In the genomic region with DNA sequence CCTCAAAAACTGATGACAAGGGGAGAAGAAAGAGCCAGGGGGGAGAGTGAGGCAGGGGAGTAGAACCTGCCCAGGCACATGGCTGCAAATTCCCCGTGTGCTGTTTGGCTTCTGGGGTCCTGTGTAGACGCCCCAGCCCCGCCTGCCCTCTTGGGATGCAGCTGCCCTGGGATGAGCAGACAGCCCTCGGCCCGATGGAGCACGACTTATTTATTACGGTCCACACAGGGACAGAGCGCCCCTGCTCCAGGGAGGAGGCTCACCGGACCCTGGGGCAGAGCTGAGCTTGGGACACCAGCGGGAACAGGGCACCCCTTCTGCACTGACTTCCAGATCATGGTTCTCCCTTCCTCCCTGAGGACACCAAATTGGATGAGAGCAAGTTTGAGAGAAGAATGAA, we compare ENCODE assay signal across 18 cellular contexts. TPM values are rescaled to one million over a fixed set of nuclear protein-coding genes. Genes with fewer than 3 reads are reported as not detected.
DNase-seq lines count a peak whose midpoint lies in the region; ATAC-seq, FAIRE-seq and TF ChIP-seq lines count a peak whose summit lies in the region.
"Had no signal": no experiment of that assay in that cellular context is flagged by ENCODE, and none has a peak within 500 bp of the region (broad histone marks: within the 10 kb centered on the region; RNA-seq: fewer than 3 reads in every experiment).

No MANE protein-coding gene starts in this region.

- H3K4me1 Mint-ChIP-seq in activated CD4-positive, alpha-beta T cell treated with anti-CD3 and anti-CD28 coated beads, Interleukin-2, amount 10 ng/mL, durations not matched to agents 24 days and 14 days = peaks cover 76% of the 10 kb centered on the region

- no peaks in the 10 kb centered on the region for H3K27me3 Mint-ChIP-seq in activated CD4-positive, alpha-beta T cell treated with anti-CD3 and anti-CD28 coated beads, Interleukin-2, amount 10 ng/mL, durations not matched to agents 24 days and 14 days

- H3K9me3 ChIP-seq in Panc1 (ENCODE audit: control insufficient read depth, insufficient read depth, low read depth, low read length) (no peaks in the 10 kb centered on the region), thoracic aorta (no peaks in the 10 kb centered on the region), pancreas (no peaks in the 10 kb centered on the region)
- H3K9me3 ChIP-seq: SJCRH30 had no signal

- peaks cover 26% of the 10 kb centered on the region for H3K36me3 Mint-ChIP-seq in activated CD4-positive, alpha-beta T cell treated with anti-CD3 and anti-CD28 coated beads, Interleukin-2, amount 10 ng/mL, durations not matched to agents 24 days and 14 days (ENCODE audit: low read depth)

- CTCF ChIA-PET in Panc1 (lab: Charles Lee) = no interaction called here

- H3K4me3 ChIP-seq in Panc1 (ENCODE audit: low read depth in 2 of 2, low read length in 2 of 2) = no peak overlapping the region
- H3K4me3 ChIP-seq in thoracic aorta = no peak overlapping the region
- no peak overlapping the region for H3K4me3 ChIP-seq in pancreas
- H3K4me3 ChIP-seq: SJCRH30 had no signal

- no peaks in the 10 kb centered on the region for H3K36me3 ChIP-seq in Panc1 (ENCODE audit: control insufficient read depth, insufficient read depth, low read length)
- no peaks in the 10 kb centered on the region for H3K36me3 ChIP-seq in thoracic aorta
- H3K36me3 ChIP-seq in pancreas = no peaks in the 10 kb centered on the region
- H3K36me3 ChIP-seq: SJCRH30 had no signal

- H3K4me1 ChIP-seq in Panc1 (ENCODE audit: control insufficient read depth, insufficient read depth, low read length) (peaks cover 52% of the 10 kb centered on the region), thoracic aorta (ENCODE audit: control insufficient read depth in 1 of 2, low read depth in 2 of 2) (peaks cover 25 to 43% of the 10 kb centered on the region in 2 donors), pancreas (peaks cover 19 to 33% (median 31%) of the 10 kb centered on the region in 3 donors)

- FAIRE-seq in pancreas (lab: Jason Lieb, UNC) = no peak
- FAIRE-seq: A204.1, keratinocyte, TTC549 had no signal

- H3K27ac Mint-ChIP-seq in activated CD4-positive, alpha-beta T cell treated with anti-CD3 and anti-CD28 coated beads, Interleukin-2, amount 10 ng/mL, durations not matched to agents 24 days and 14 days = peak overlapping the region; percentile 73
- H3K27ac Mint-ChIP-seq: endodermal cell had no signal

- H3K27ac ChIP-seq in Panc1 (ENCODE audit: low read length) (peak overlapping the region; percentile 86), thoracic aorta (peak overlapping the region; percentile 86 to 93), pancreas (no peak overlapping the region)
- H3K27ac ChIP-seq: SJCRH30 had no signal

- H3K27me3 ChIP-seq in Panc1 (ENCODE audit: control insufficient read depth, insufficient read depth, low read length) (no peaks in the 10 kb centered on the region), thoracic aorta (replicated peaks; ENCODE audit: insufficient read depth) (no peaks in the 10 kb centered on the region), pancreas (no peaks in the 10 kb centered on the region)
- H3K27me3 ChIP-seq: SJCRH30 had no signal

- in situ Hi-C loops in Panc1 (cut with HindIII; ENCODE audit: low pct_unique_long_range_greater_than_20kb, low sequenced_read_pairs) = no loop called here

- POLR2A ChIA-PET in Panc1 (lab: Charles Lee) = no interaction called here

- no peaks in the 10 kb centered on the region for H3K9me3 Mint-ChIP-seq in activated CD4-positive, alpha-beta T cell treated with anti-CD3 and anti-CD28 coated beads, Interleukin-2, amount 10 ng/mL, durations not matched to agents 24 days and 14 days
- H3K9me3 Mint-ChIP-seq: endodermal cell had no signal

- BruUV-seq in Panc1 (replicated peaks; lab: Mats Ljungman, UMichigan) = no TSS peak

- DNase-seq in activated CD4-positive, alpha-beta T cell treated with anti-CD3 and anti-CD28 coated beads, Interleukin-2, amount 10 ng/mL, durations not matched to agents 24 days and 14 days = no peak
- DNase-seq in activated CD4-positive, alpha-beta T cell treated with anti-CD3 and anti-CD28 coated beads for 48 hours = no peak
- DNase-seq in Panc1 (ENCODE audit: low read depth, low spot score) (no peak), iPS-NIHi7 (ENCODE audit: extremely low spot score) (peak; percentile 4), thoracic aorta (ENCODE audit: low spot score) (no peak), NCI-H1930 (lab: John Stamatoyannopoulos, UW) (no peak), pancreas (no peak)
- DNase-seq: activated CD8-positive, alpha-beta memory T cell treated with anti-CD3 and anti-CD28 coated beads for 24 hours; activated naive CD4-positive, alpha-beta T cell treated with anti-CD3 and anti-CD28 coated beads, Interleukin-2, amount 50 U/mL, for 16 hours; endodermal cell; NCI-H2029; NCI-H69; SJCRH30; stimulated activated CD4-positive, alpha-beta T cell treated with anti-CD3 and anti-CD28 coated beads, Interleukin-15, amount 100 ng/mL, for 24 hours had no signal

- TF ChIP-seq CTCF in Panc1 (IDR thresholded peaks at IDR 0.05) (no peak), thoracic aorta (IDR thresholded peaks at IDR 0.05) (no peak), pancreas (IDR thresholded peaks at IDR 0.05) (no peak)

- ATAC-seq in Panc1 (no peak), thoracic aorta (ENCODE audit: insufficient number of reproducible peaks, low FRiP score, low read depth) (no peak), pancreas (no peak), HG03095 (IDR thresholded peaks at IDR 0.05; ENCODE audit: unreplicated experiment) (no peak)

- intact Hi-C loops in activated CD4-positive, alpha-beta T cell treated with anti-CD3 and anti-CD28 coated beads, Interleukin-2, amount 10 ng/mL, durations not matched to agents 24 days and 14 days (cut with micrococcal nuclease) = no loop called here
- intact Hi-C loops in Panc1 (cut with micrococcal nuclease; ENCODE audit: unreplicated experiment) = no loop called here
- intact Hi-C loops in pancreas (cut with DNase I) = no loop called here

- peak overlapping the region; percentile 65 for H3K4me3 Mint-ChIP-seq in activated CD4-positive, alpha-beta T cell treated with anti-CD3 and anti-CD28 coated beads, Interleukin-2, amount 10 ng/mL, durations not matched to agents 24 days and 14 days
- H3K4me3 Mint-ChIP-seq: endodermal cell had no signal

- WGBS in pancreas, 2 donors = 92 to 97% methylated on average over 10 of the region's 10 CpGs

RNA-seq across cellular contexts. Expression of a gene that starts 9.1 kb away (rescaled TPM):
- 0.09 and 0.24 TPM in 2 replicates for total RNA-seq in activated CD4-positive, alpha-beta T cell treated with anti-CD3 and anti-CD28 coated beads, Interleukin-2, amount 10 ng/mL, durations not matched to agents 24 days and 14 days
- total RNA-seq in Panc1 (2021; ENCODE audit: unreplicated experiment) (3.1 TPM), thoracic aorta (10 to 100 TPM in 1 of 2 donors, 1 to 10 TPM in 1; 7.2 to 14.1 TPM), pancreas (10 to 100 TPM in 2 of 6 donors, 1 to 10 TPM in 4; 6.9 to 12.2 (median 8.6) TPM)
- polyA plus RNA-seq in Panc1 (2012; ENCODE audit: insufficient read length) = 6.0 TPM
- polyA plus RNA-seq in pancreas = 10 to 100 TPM; 15.8 to 20.3 TPM

RNA-seq across cellular contexts. Expression of a gene that starts 40.8 kb away (rescaled TPM):
- total RNA-seq in activated CD4-positive, alpha-beta T cell treated with anti-CD3 and anti-CD28 coated beads, Interleukin-2, amount 10 ng/mL, durations not matched to agents 24 days and 14 days = 14.3 and 16.5 TPM in 2 replicates
- total RNA-seq in Panc1 (2021; ENCODE audit: unreplicated experiment) (10.0 TPM), thoracic aorta (10 to 100 TPM in 1 of 2 donors, 1 to 10 TPM in 1; 8.1 to 14.6 TPM), pancreas (1 to 10 TPM; 1.9 to 4.2 (median 3.3) TPM)
- 8.3 TPM for polyA plus RNA-seq in Panc1 (2012; ENCODE audit: insufficient read length)
- 1 to 10 TPM; 1.8 to 3.3 TPM for polyA plus RNA-seq in pancreas

Comparison
In these comparisons a context has a peak if more than half of its experiments do, and no peak if none do; other contexts are left out.
1. H3K27ac ChIP-seq: peak in Panc1 (single experiment) and thoracic aorta (2 of 2); none in pancreas (0 of 4).